In the genomic region with DNA sequence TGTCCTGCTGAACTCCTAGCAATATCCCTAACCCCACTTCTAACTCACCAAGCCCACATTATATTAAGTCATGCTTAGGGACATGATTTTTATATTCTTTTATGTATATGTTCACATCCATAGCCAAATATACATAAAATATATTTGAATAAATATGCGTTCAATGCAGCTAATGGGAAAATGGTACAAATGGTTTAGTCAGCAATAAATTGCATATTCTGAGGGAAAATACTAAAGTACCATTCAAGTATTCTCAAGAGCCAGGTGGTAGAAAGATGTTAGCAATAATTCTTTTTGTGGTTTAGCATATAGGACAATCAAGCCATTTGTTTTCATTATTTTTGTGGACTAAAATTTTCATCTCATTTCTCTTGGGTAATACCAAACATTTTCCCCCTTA, we compare ENCODE assay signal across 28 cellular contexts.
"Had no signal": no experiment of that assay in that cellular context is flagged by ENCODE, and none has a peak within 500 bp of the region (broad histone marks: within the 10 kb centered on the region; RNA-seq: fewer than 3 reads in every experiment).

No MANE protein-coding gene starts in this region.

- H3K79me2 ChIP-seq: hepatocyte had no signal

- H3K4me2 ChIP-seq: hepatocyte had no signal

- DNase-seq: colonic mucosa; cortex of kidney; dermis blood vessel endothelial cell; dorsolateral prefrontal cortex; effector CD4-positive, alpha-beta T cell; effector CD8-positive, alpha-beta T cell; effector memory CD4-positive, alpha-beta T cell; effector memory CD8-positive, alpha-beta T cell; endodermal cell; erythroblast; esophagus squamous epithelium; foreskin fibroblast; foreskin keratinocyte; foreskin melanocyte; gastrocnemius medialis; glutamatergic neuron; heart left ventricle; heart right ventricle had no signal

- H3K27me3 ChIP-seq: colonic mucosa, esophagus muscularis mucosa, esophagus squamous epithelium, foreskin keratinocyte, gastrocnemius medialis, gastroesophageal sphincter, heart left ventricle, heart right ventricle, hepatocyte had no signal

- H3K4me1 ChIP-seq: colonic mucosa, esophagus muscularis mucosa, esophagus squamous epithelium, foreskin keratinocyte, gastrocnemius medialis, gastroesophageal sphincter, heart right ventricle had no signal

- H3K4me3 ChIP-seq: colonic mucosa, coronary artery, dorsolateral prefrontal cortex, esophagus muscularis mucosa, esophagus squamous epithelium, gastrocnemius medialis, gastroesophageal sphincter, heart left ventricle, heart right ventricle, hepatocyte had no signal

- H2AFZ ChIP-seq: hepatocyte had no signal

- H3K27me3 Mint-ChIP-seq: dendritic cell treated with granulocyte-macrophage colony-stimulating factor and Interleukin-4, amounts not matched to agents 40 ng/mL and 50 ng/mL, for 4 days; effector memory CD8-positive, alpha-beta T cell had no signal

- FAIRE-seq: endometrium, endothelial cell of umbilical vein, frontal cortex had no signal

- H3K27ac Mint-ChIP-seq: dendritic cell treated with granulocyte-macrophage colony-stimulating factor and Interleukin-4, amounts not matched to agents 40 ng/mL and 50 ng/mL, for 4 days; effector memory CD8-positive, alpha-beta T cell; endodermal cell had no signal

- H3K36me3 ChIP-seq: colonic mucosa, esophagus muscularis mucosa, esophagus squamous epithelium, gastrocnemius medialis, gastroesophageal sphincter, heart left ventricle, heart right ventricle had no signal

- H3K4me3 Mint-ChIP-seq: dendritic cell treated with granulocyte-macrophage colony-stimulating factor and Interleukin-4, amounts not matched to agents 40 ng/mL and 50 ng/mL, for 4 days; effector memory CD8-positive, alpha-beta T cell; endodermal cell had no signal

- ATAC-seq: effector memory CD8-positive, alpha-beta T cell; esophagus mucosa; foreskin keratinocyte; gastrocnemius medialis; gastroesophageal sphincter; heart left ventricle; heart right ventricle had no signal

- H3K27ac ChIP-seq: colonic mucosa, coronary artery, dorsolateral prefrontal cortex, epithelial cell of prostate, esophagus muscularis mucosa, esophagus squamous epithelium, foreskin keratinocyte, gastrocnemius medialis, gastroesophageal sphincter, heart left ventricle, heart right ventricle, hepatocyte had no signal

- H3K9me3 ChIP-seq: colonic mucosa, esophagus squamous epithelium, gastrocnemius medialis, gastroesophageal sphincter had no signal
